Comparison of ENCODE assay signal across 15 cellular contexts in the genomic region with DNA sequence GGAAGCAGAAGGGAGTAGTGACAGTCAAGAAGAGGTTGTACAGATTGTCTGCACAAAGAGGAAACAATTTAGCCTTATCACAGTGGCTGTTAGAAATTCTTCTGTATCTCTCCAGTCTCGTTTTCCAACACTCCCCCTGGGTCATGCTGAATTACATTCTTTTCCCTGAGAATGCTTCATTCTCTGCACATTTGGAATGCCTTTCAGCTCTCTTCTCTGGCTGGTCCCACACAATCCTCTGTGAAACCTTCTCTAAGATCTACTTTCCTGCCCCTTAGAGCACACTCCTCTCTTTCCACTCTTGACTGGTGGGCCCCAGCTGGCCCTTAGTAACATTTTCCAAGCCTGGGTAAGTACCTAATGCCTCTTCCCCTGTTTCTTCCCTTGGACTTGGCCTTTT. TPM values are rescaled to one million over a fixed set of nuclear protein-coding genes. Genes with fewer than 3 reads are reported as not detected.
DNase-seq lines count a peak whose midpoint lies in the region; ATAC-seq, FAIRE-seq and TF ChIP-seq lines count a peak whose summit lies in the region.
"Had no signal": no experiment of that assay in that cellular context is flagged by ENCODE, and none has a peak within 500 bp of the region (broad histone marks: within the 10 kb centered on the region; RNA-seq: fewer than 3 reads in every experiment).

No MANE protein-coding gene starts in this region.

- no peak overlapping the region for H3K4me2 ChIP-seq in hepatocyte

- H3K27ac ChIP-seq in cardiac muscle cell, result peak overlapping the region; percentile 98
- H3K27ac ChIP-seq in hepatocyte, result peak overlapping the region; percentile 88
- peak overlapping the region; percentile 9 to 81 for H3K27ac ChIP-seq in testis
- H3K27ac ChIP-seq: colonic mucosa had no signal

- H3K36me3 ChIP-seq in cardiac muscle cell (peaks cover 8% of the 10 kb centered on the region), hepatocyte (replicated peaks; ENCODE audit: insufficient read depth, low read depth) (no peaks in the 10 kb centered on the region), testis (ENCODE audit: low read depth, missing control alignments) (no peaks in the 10 kb centered on the region)

- TF ChIP-seq CTCF in cardiac muscle cell (IDR thresholded peaks at IDR 0.05; ENCODE audit: low read depth, low read length), result no peak
- no peak for TF ChIP-seq CTCF in hepatocyte (IDR thresholded peaks at IDR 0.05; ENCODE audit: poor library complexity)
- no peak for TF ChIP-seq CTCF in testis (IDR thresholded peaks at IDR 0.05)

- TF ChIP-seq POLR2A in testis (IDR thresholded peaks at IDR 0.05), result no peak
- no peak for TF ChIP-seq POLR2A in GM12892 (IDR thresholded peaks at IDR 0.05; ENCODE audit: low read depth, low read length)

- no peaks in the 10 kb centered on the region for H4K20me1 ChIP-seq in hepatocyte (ENCODE audit: insufficient read depth, poor library complexity, severe bottlenecking)

- POLR2A ChIA-PET in activated CD8-positive, alpha-beta T cell treated with anti-CD3 and anti-CD28 coated beads, Interleukin-2, amount 10 ng/mL, durations not matched to agents 7 days and 5 days (lab: Charles Lee), result interaction anchor here (0.9 to 5.0 kb wide), 4 partner anchors 9 to 120 kb away, joined by 3 to 35 read pairs (median 4); a partner anchor contains a TSS

- no peak overlapping the region for H3K4me3 Mint-ChIP-seq in activated CD8-positive, alpha-beta T cell treated with anti-CD3 and anti-CD28 coated beads, Interleukin-2, amount 10 ng/mL, durations not matched to agents 7 days and 5 days

- peaks cover 35% of the 10 kb centered on the region for H3K4me1 Mint-ChIP-seq in activated CD8-positive, alpha-beta T cell treated with anti-CD3 and anti-CD28 coated beads, Interleukin-2, amount 10 ng/mL, durations not matched to agents 7 days and 5 days (ENCODE audit: low read depth)

- 48% methylated on average over 1 of the region's 1 CpG for WGBS in hepatocyte (ENCODE audit: low lambda C conversion rate, missing lambda C conversion rate)
- WGBS in testis, 2 donors, result 8 to 33% methylated on average over 1 of the region's 1 CpG

- H3K27me3 ChIP-seq in cardiac muscle cell, result no peaks in the 10 kb centered on the region
- no peaks in the 10 kb centered on the region for H3K27me3 ChIP-seq in hepatocyte
- H3K27me3 ChIP-seq in testis, result no peaks in the 10 kb centered on the region
- H3K27me3 ChIP-seq: colonic mucosa had no signal

- no peaks in the 10 kb centered on the region for H3K79me2 ChIP-seq in hepatocyte

- no peak overlapping the region for H2AFZ ChIP-seq in hepatocyte

- H3K36me3 Mint-ChIP-seq in activated CD8-positive, alpha-beta T cell treated with anti-CD3 and anti-CD28 coated beads, Interleukin-2, amount 10 ng/mL, durations not matched to agents 7 days and 5 days (ENCODE audit: low read depth), result peaks cover 60% of the 10 kb centered on the region

- CTCF ChIA-PET in activated CD8-positive, alpha-beta T cell treated with anti-CD3 and anti-CD28 coated beads, Interleukin-2, amount 10 ng/mL, durations not matched to agents 7 days and 5 days (lab: Charles Lee), result interaction anchor here (0.9 to 2.0 kb wide), 4 partner anchors 13 to 334 kb away, joined by 3 to 5 read pairs (median 4); no protein-coding TSS in a partner anchor

- H3K27me3 Mint-ChIP-seq in activated CD8-positive, alpha-beta T cell treated with anti-CD3 and anti-CD28 coated beads, Interleukin-2, amount 10 ng/mL, durations not matched to agents 7 days and 5 days (ENCODE audit: low read depth), result no peaks in the 10 kb centered on the region

- peak; percentile 66 to 73 for DNase-seq in cardiac muscle cell (ENCODE audit: low read depth in 1 of 2, low spot score in 1 of 2)
- DNase-seq in Right ventricle myocardium superior, result no peak
- DNase-seq in activated CD8-positive, alpha-beta T cell treated with anti-CD3 and anti-CD28 coated beads, Interleukin-2, amount 10 ng/mL, durations not matched to agents 7 days and 5 days, result no peak
- DNase-seq in hepatocyte (ENCODE audit: low spot score), result no peak
- no peak for DNase-seq in testis
- no peak for DNase-seq in GM12892 (ENCODE audit: insufficient read length)
- no peak for DNase-seq in NOMO-1 treated with DMSO at 0.1 percent for 48 hours (lab: John Stamatoyannopoulos, UW; ENCODE audit: unreplicated experiment)
- DNase-seq in occipital lobe (lab: John Stamatoyannopoulos, UW), result no peak
- DNase-seq: activated T-cell treated with anti-CD3 and anti-CD28 coated beads, Interleukin-2, amount 50 U/mL, for 48 hours; colonic mucosa; NCI-H1092 treated with DMSO at 0.1 percent for 48 hours; stimulated activated CD4-positive, alpha-beta T cell treated with anti-CD3 and anti-CD28 coated beads, Interleukin-15, amount 100 ng/mL, for 24 hours; stimulated activated CD8-positive, alpha-beta memory T cell treated with anti-CD3 and anti-CD28 coated beads, Interleukin-4, amount 100 ng/mL, for 48 hours had no signal

- no peak for FAIRE-seq in GM12892 (lab: Jason Lieb, UNC)
- FAIRE-seq: islet of Langerhans had no signal

- H3K9me3 Mint-ChIP-seq in activated CD8-positive, alpha-beta T cell treated with anti-CD3 and anti-CD28 coated beads, Interleukin-2, amount 10 ng/mL, durations not matched to agents 7 days and 5 days (ENCODE audit: insufficient read depth), result no peaks in the 10 kb centered on the region

- peaks cover 33% of the 10 kb centered on the region for H3K4me1 ChIP-seq in cardiac muscle cell (ENCODE audit: low read depth)
- peaks cover 22% of the 10 kb centered on the region for H3K4me1 ChIP-seq in hepatocyte (ENCODE audit: insufficient read depth)
- peaks cover 19% of the 10 kb centered on the region for H3K4me1 ChIP-seq in testis
- H3K4me1 ChIP-seq: colonic mucosa had no signal

- no peak for ATAC-seq in Right ventricle myocardium superior (ENCODE audit: poor library complexity)
- peak; percentile 32 for ATAC-seq in activated CD8-positive, alpha-beta T cell treated with anti-CD3 and anti-CD28 coated beads, Interleukin-2, amount 10 ng/mL, durations not matched to agents 7 days and 5 days
- ATAC-seq: HCT116 had no signal

- no peaks in the 10 kb centered on the region for H3K9me2 ChIP-seq in hepatocyte (replicated peaks; ENCODE audit: insufficient read depth)

- no peaks in the 10 kb centered on the region for H3K9me3 ChIP-seq in cardiac muscle cell (ENCODE audit: low read depth)
- H3K9me3 ChIP-seq in hepatocyte (ENCODE audit: low read depth), result no peaks in the 10 kb centered on the region
- no peaks in the 10 kb centered on the region for H3K9me3 ChIP-seq in testis
- H3K9me3 ChIP-seq: colonic mucosa had no signal

- H3K4me3 ChIP-seq in cardiac muscle cell, result no peak overlapping the region
- no peak overlapping the region for H3K4me3 ChIP-seq in hepatocyte
- H3K4me3 ChIP-seq in testis, result no peak overlapping the region
- H3K4me3 ChIP-seq: colonic mucosa had no signal

- intact Hi-C loops in Right ventricle myocardium superior (cut with DNase I) (no loop called here), testis (cut with DNase I; ENCODE audit: low total_unique reads) (no loop called here)

- H3K27ac Mint-ChIP-seq in activated CD8-positive, alpha-beta T cell treated with anti-CD3 and anti-CD28 coated beads, Interleukin-2, amount 10 ng/mL, durations not matched to agents 7 days and 5 days, result peak overlapping the region; percentile 56

RNA-seq across cellular contexts. Expression of a gene that starts 25.5 kb away (rescaled TPM):
- total RNA-seq in cardiac muscle cell (45.2 and 50.9 TPM in 2 replicates), Right ventricle myocardium superior (42.7 TPM), hepatocyte (16.8 and 20.1 TPM in 2 replicates), testis (10 to 100 TPM; 37.8 to 41.6 TPM), occipital lobe (17.0 TPM)
- polyA plus RNA-seq in cardiac muscle cell (53.0 and 59.8 TPM in 2 replicates), hepatocyte (30.0 and 34.3 TPM in 2 replicates), testis (ENCODE audit: insufficient read depth, low read depth, low replicate concordance) (81.5 TPM)
- 10 to 100 TPM; 58.2 to 62.2 TPM for total RNA-seq in activated CD8-positive, alpha-beta T cell treated with anti-CD3 and anti-CD28 coated beads, Interleukin-2, amount 10 ng/mL, durations not matched to agents 7 days and 5 days
- polyA plus RNA-seq in GM12892 (2012; ENCODE audit: missing spikeins), result 22.5 TPM

RNA-seq across cellular contexts. Expression of a gene that starts 54.7 kb away (rescaled TPM):
- total RNA-seq in cardiac muscle cell, result 114 and 137 TPM in 2 replicates
- 128 and 154 TPM in 2 replicates for polyA plus RNA-seq in cardiac muscle cell
- 80.6 TPM for total RNA-seq in Right ventricle myocardium superior
- total RNA-seq in activated CD8-positive, alpha-beta T cell treated with anti-CD3 and anti-CD28 coated beads, Interleukin-2, amount 10 ng/mL, durations not matched to agents 7 days and 5 days, result 100 to 1,000 TPM; 135 to 140 TPM
- 167 and 169 TPM in 2 replicates for total RNA-seq in hepatocyte
- 176 and 185 TPM in 2 replicates for polyA plus RNA-seq in hepatocyte
- total RNA-seq in testis, result 10 to 100 TPM; 94.5 to 98.2 TPM
- 113 TPM for polyA plus RNA-seq in testis (ENCODE audit: insufficient read depth, low read depth, low replicate concordance)
- 77.0 TPM for polyA plus RNA-seq in GM12892 (2012; ENCODE audit: missing spikeins)
- 117 TPM for total RNA-seq in occipital lobe

Comparison
In these comparisons a context has a peak if more than half of its experiments do, and no peak if none do; other contexts are left out.
1. DNase-seq: peak in cardiac muscle cell (2 of 2); none in Right ventricle myocardium superior (single experiment), activated CD8-positive, alpha-beta T cell treated with anti-CD3 and anti-CD28 coated beads, Interleukin-2, amount 10 ng/mL, durations not matched to agents 7 days and 5 days (single experiment), hepatocyte (single experiment), testis (single experiment), GM12892 (single experiment), NOMO-1 treated with DMSO at 0.1 percent for 48 hours (single experiment) and occipital lobe (single experiment).
2. H3K27ac ChIP-seq: peak in every context shown above with its lines; median percentile 98 in cardiac muscle cell; 88 in hepatocyte; 45 in testis.